In the genomic region with DNA sequence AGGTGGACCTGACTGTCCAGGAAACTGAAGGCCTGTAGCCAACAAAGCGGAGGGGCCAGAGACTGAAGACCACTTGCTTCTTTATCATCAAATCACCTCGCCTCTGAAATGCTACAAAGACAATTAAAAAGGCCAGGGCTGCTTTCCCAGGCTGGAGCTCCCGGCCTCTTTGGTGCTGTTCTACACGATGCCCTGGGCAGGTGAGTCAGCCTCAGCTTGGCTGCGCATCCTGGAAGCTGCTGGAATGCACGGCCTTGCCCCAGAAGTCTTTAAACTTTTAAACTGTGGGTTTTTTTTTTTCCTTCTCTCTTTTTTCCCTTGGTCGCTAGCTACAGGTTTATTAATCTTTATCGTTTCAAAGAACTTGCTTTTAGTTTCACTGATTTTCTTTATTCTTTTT, we compare ENCODE assay signal across 12 cellular contexts. TPM values are rescaled to one million over a fixed set of nuclear protein-coding genes. Genes with fewer than 3 reads are reported as not detected.
DNase-seq lines count a peak whose midpoint lies in the region; TF ChIP-seq lines count a peak whose summit lies in the region.
"Had no signal": no experiment of that assay in that cellular context is flagged by ENCODE, and none has a peak within 500 bp of the region (broad histone marks: within the 10 kb centered on the region; RNA-seq: fewer than 3 reads in every experiment).

No MANE protein-coding gene starts in this region.

- TF ChIP-seq CTCF in cardiac fibroblast (IDR thresholded peaks at IDR 0.05; ENCODE audit: low read depth, low read length) (no peak), mesothelial cell of epicardium (IDR thresholded peaks at IDR 0.05; ENCODE audit: unreplicated experiment) (no peak), transverse colon (IDR thresholded peaks at IDR 0.05) (no peak)

- peak; percentile 92 for DNase-seq in MG63
- DNase-seq in cardiac fibroblast (ENCODE audit: low read depth in 2 of 2): peak; percentile 56 to 70
- no peak for DNase-seq in mesothelial cell of epicardium (ENCODE audit: low spot score in 2 of 2, unreplicated experiment in 2 of 2)
- DNase-seq in transverse colon: no peak
- no peak for DNase-seq in SHP77 (lab: John Stamatoyannopoulos, UW)
- no peak for DNase-seq in iPS-NIHi11 (ENCODE audit: low spot score)
- no peak for DNase-seq in AML-193 (lab: John Stamatoyannopoulos, UW)
- no peak for DNase-seq in DMS53 treated with DMSO at 0.1 percent for 48 hours (lab: John Stamatoyannopoulos, UW; ENCODE audit: unreplicated experiment)
- DNase-seq: DMS 273 treated with DMSO at 0.1 percent for 48 hours; kidney glomerular epithelial cell; stimulated activated naive CD8-positive, alpha-beta T cell treated with anti-CD3 and anti-CD28 coated beads, Interleukin-15, Interleukin-2, amounts not matched to agents 100 U/mL and 50 U/mL, for 24 hours had no signal

- no peaks in the 10 kb centered on the region for H3K9me3 ChIP-seq in MG63
- H3K9me3 ChIP-seq in transverse colon: no peaks in the 10 kb centered on the region

- peak overlapping the region; percentile 68 for H3K27ac Mint-ChIP-seq in mesothelial cell of epicardium

- peak overlapping the region; percentile 18 to 50 (median 39) for H3K27ac ChIP-seq in transverse colon
- H3K27ac ChIP-seq: VCaP had no signal

- H3K4me1 ChIP-seq in transverse colon: peaks cover 15 to 42% (median 19%) of the 10 kb centered on the region in 4 donors

- no peaks in the 10 kb centered on the region for H3K27me3 ChIP-seq in MG63
- H3K27me3 ChIP-seq in transverse colon: no peaks in the 10 kb centered on the region

- peaks cover 45% of the 10 kb centered on the region for H3K36me3 ChIP-seq in MG63
- H3K36me3 ChIP-seq in transverse colon: no peaks in the 10 kb centered on the region

- in situ Hi-C loops in transverse colon (cut with MboI; ENCODE audit: low pct_ligation_motif_present in 1 of 4, low pct_unique_long_range_greater_than_20kb in 1 of 4, low sequenced_read_pairs in 3 of 4): no loop called here

- intact Hi-C loops in transverse colon (cut with DNase I; ENCODE audit: low total_unique reads): no loop called here

- TF ChIP-seq POLR2A in transverse colon (IDR thresholded peaks at IDR 0.05): no peak

- peaks cover 27% of the 10 kb centered on the region for H3K4me1 Mint-ChIP-seq in mesothelial cell of epicardium

- no peaks in the 10 kb centered on the region for H3K9me3 Mint-ChIP-seq in mesothelial cell of epicardium

- WGBS in transverse colon (ENCODE audit: low coverage in 1 of 2), 2 donors: 60 to 81% methylated on average over 1 to 8 of the region's 8 CpGs

- no peak overlapping the region for H3K4me3 Mint-ChIP-seq in mesothelial cell of epicardium

- peaks cover 36% of the 10 kb centered on the region for H3K36me3 Mint-ChIP-seq in mesothelial cell of epicardium

- H3K27me3 Mint-ChIP-seq in mesothelial cell of epicardium (ENCODE audit: low read depth): no peaks in the 10 kb centered on the region

- H3K4me3 ChIP-seq in MG63 (no peak overlapping the region), cardiac fibroblast (replicated peaks in 1 of 2; ENCODE audit: low read depth in 2 of 2, low read length in 2 of 2) (no peak overlapping the region), transverse colon (no peak overlapping the region)

- TF ChIP-seq EP300 in transverse colon (IDR thresholded peaks at IDR 0.05; ENCODE audit: low read depth): no peak

RNA-seq across cellular contexts. Expression of a gene that starts 46.5 kb away (rescaled TPM):
- total RNA-seq in MG63 (2014; rRNA removed; shearing (Covaris generic); ENCODE audit: low replicate concordance): 4.4 and 15.2 TPM in 2 replicates
- total RNA-seq in mesothelial cell of epicardium (68.9 to 74.4 TPM (median 71.4 TPM) in 3 replicates), transverse colon (10 to 100 TPM; 10.2 to 26.6 (median 14.6) TPM)

Comparison
In these comparisons a context has a peak if more than half of its experiments do, and no peak if none do; other contexts are left out.
1. DNase-seq: peak in MG63 (single experiment) and cardiac fibroblast (2 of 2); none in mesothelial cell of epicardium (0 of 2), transverse colon (single experiment), SHP77 (0 of 2), iPS-NIHi11 (single experiment), AML-193 (0 of 2) and DMS53 treated with DMSO at 0.1 percent for 48 hours (single experiment).